30 cellular contexts compared by ENCODE assay signal in the genomic region with DNA sequence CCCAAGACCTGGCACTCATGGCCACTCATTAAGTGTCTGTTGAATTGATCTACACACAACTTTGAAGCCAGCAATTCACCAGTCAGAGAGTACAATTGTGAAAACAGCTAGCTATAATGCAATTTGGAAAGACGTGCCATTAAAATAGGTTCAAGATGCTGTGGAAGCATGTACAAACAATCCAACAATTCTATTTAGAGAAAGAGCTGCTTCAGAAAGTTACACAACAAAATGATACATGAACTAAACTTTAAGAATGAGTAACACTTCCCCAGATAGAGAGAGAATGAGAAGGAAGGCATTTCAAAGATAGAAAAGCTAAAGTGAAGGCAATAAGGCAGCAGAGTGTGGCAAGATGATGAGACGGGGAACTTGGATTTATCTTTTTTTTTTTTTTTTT.
DNase-seq lines count a peak whose midpoint lies in the region; ATAC-seq and TF ChIP-seq lines count a peak whose summit lies in the region.
"Had no signal": no experiment of that assay in that cellular context is flagged by ENCODE, and none has a peak within 500 bp of the region (broad histone marks: within the 10 kb centered on the region; RNA-seq: fewer than 3 reads in every experiment).

No MANE protein-coding gene starts in this region.

- H4K20me1 ChIP-seq in fibroblast of lung (ENCODE audit: control insufficient read depth, extremely low read depth, insufficient read depth, low read length) = no peaks in the 10 kb centered on the region

- H2AFZ ChIP-seq in fibroblast of lung (ENCODE audit: low read length) = no peak overlapping the region

- H3K27ac ChIP-seq in fibroblast of lung (ENCODE audit: insufficient read depth, low read length) (no peak overlapping the region), psoas muscle (no peak overlapping the region)
- no peak overlapping the region for H3K27ac ChIP-seq in CD4-positive, alpha-beta memory T cell (ENCODE audit: low read depth, low read length)
- H3K27ac ChIP-seq: foreskin keratinocyte, heart left ventricle, HL-60, sigmoid colon, testis had no signal

- H3K27me3 Mint-ChIP-seq in stimulated activated naive B cell treated with anti-CD40 and anti-IgM and Interleukin-4, amounts not matched to agents 10 μg/mL and 1 μg/mL and 100 μg/mL, for 72 hours = peaks cover 28 to 49% of the 10 kb centered on the region in 2 donors
- H3K27me3 Mint-ChIP-seq in CD4-positive, alpha-beta memory T cell = peaks cover 10 to 13% of the 10 kb centered on the region in 2 donors
- H3K27me3 Mint-ChIP-seq: progenitor cell of endocrine pancreas had no signal

- H3K36me3 Mint-ChIP-seq in stimulated activated naive B cell treated with anti-CD40 and anti-IgM and Interleukin-4, amounts not matched to agents 10 μg/mL and 1 μg/mL and 100 μg/mL, for 72 hours = no peaks in the 10 kb centered on the region
- no peaks in the 10 kb centered on the region for H3K36me3 Mint-ChIP-seq in CD4-positive, alpha-beta memory T cell
- H3K36me3 Mint-ChIP-seq: activated naive CD8-positive, alpha-beta T cell; memory B cell had no signal

- H3K79me2 ChIP-seq in fibroblast of lung (ENCODE audit: control insufficient read depth, insufficient read depth, low read length) = no peaks in the 10 kb centered on the region

- WGBS in psoas muscle, 3 donors = 78 to 84% (median 83%) methylated on average over 2 of the region's 2 CpGs

- H3K27me3 ChIP-seq in BJ (ENCODE audit: control insufficient read depth, insufficient read depth, low read length) = peaks cover 10% of the 10 kb centered on the region
- no peaks in the 10 kb centered on the region for H3K27me3 ChIP-seq in fibroblast of lung (ENCODE audit: control insufficient read depth, insufficient read depth, low read length)
- H3K27me3 ChIP-seq in psoas muscle (ENCODE audit: insufficient read depth in 3 of 3, low read length in 2 of 3) = peaks cover 0 to 7% (median 0%) of the 10 kb centered on the region in 3 donors
- H3K27me3 ChIP-seq in CD4-positive, alpha-beta memory T cell (ENCODE audit: insufficient read depth, low read length) = no peaks in the 10 kb centered on the region
- H3K27me3 ChIP-seq: heart left ventricle, sigmoid colon, testis had no signal

- no peaks in the 10 kb centered on the region for H3K9me3 Mint-ChIP-seq in stimulated activated naive B cell treated with anti-CD40 and anti-IgM and Interleukin-4, amounts not matched to agents 10 μg/mL and 1 μg/mL and 100 μg/mL, for 72 hours
- H3K9me3 Mint-ChIP-seq in CD4-positive, alpha-beta memory T cell = peaks cover 0 to 1% (median 0%) of the 10 kb centered on the region in 8 donors
- H3K9me3 Mint-ChIP-seq: central memory CD8-positive, alpha-beta T cell; memory B cell had no signal

- DNase-seq in BJ (ENCODE audit: low read depth) (peak; percentile 18), HS-5 (ENCODE audit: low read depth) (peak; percentile 25), fibroblast of lung (ENCODE audit: low read depth in 2 of 2) (peak in 1 of 2 donors; percentile 50), omental fat pad (ENCODE audit: low spot score) (no peak), psoas muscle (no peak), NCI-H1092 treated with DMSO at 0.1 percent for 48 hours (lab: John Stamatoyannopoulos, UW) (no peak)
- no peak for DNase-seq in stimulated activated naive B cell treated with anti-CD40 and anti-IgM and Interleukin-4, amounts not matched to agents 10 μg/mL and 1 μg/mL and 100 μg/mL, for 72 hours
- no peak for DNase-seq in CD4-positive, alpha-beta memory T cell
- DNase-seq: activated CD4-positive, alpha-beta T cell treated with anti-CD3 and anti-CD28 coated beads for 1 hour; activated CD8-positive, alpha-beta T cell treated with anti-CD3 and anti-CD28 coated beads, Interleukin-2, amount 10 ng/mL, durations not matched to agents 7 days and 5 days; activated T-cell treated with anti-CD3 and anti-CD28 coated beads for 4 hours; foreskin keratinocyte; GDM1; heart left ventricle; Kasumi-1; MV-4-11; NCI-H146; NCI-H446 treated with DMSO at 0.1 percent for 48 hours; NCI-H82; sigmoid colon; SK-N-SH; stimulated activated CD4-positive, alpha-beta T cell treated with anti-CD3 and anti-CD28 coated beads, Interleukin-15, amount 100 ng/mL, for 24 hours; stimulated activated naive CD4-positive, alpha-beta T cell treated with Interleukin-2 at 50 U/mL for 16 hours; T-helper 17 cell; testis had no signal

- no peaks in the 10 kb centered on the region for H3K9me3 ChIP-seq in fibroblast of lung (ENCODE audit: control insufficient read depth, insufficient read depth, low read depth, low read length)
- no peaks in the 10 kb centered on the region for H3K9me3 ChIP-seq in psoas muscle
- H3K9me3 ChIP-seq in CD4-positive, alpha-beta memory T cell (ENCODE audit: control insufficient read depth in 1 of 2, low read length in 2 of 2) = no peaks in the 10 kb centered on the region
- H3K9me3 ChIP-seq: heart left ventricle, sigmoid colon, SK-N-SH, testis had no signal

- POLR2A ChIA-PET in BJ (lab: Charles Lee) = interaction anchor here (0.5 to 0.6 kb wide), 2 partner anchors 73 to 81 kb away, joined by 3 read pairs; no protein-coding TSS in a partner anchor
- POLR2A ChIA-PET in CD4-positive, alpha-beta memory T cell (lab: Charles Lee; ENCODE audit: partially characterized antibody) = no interaction called here

- ATAC-seq in omental fat pad (ENCODE audit: low FRiP score) (peak; percentile 59), psoas muscle (no peak)
- ATAC-seq in stimulated activated naive B cell treated with anti-CD40 and anti-IgM and Interleukin-4, amounts not matched to agents 10 μg/mL and 1 μg/mL and 100 μg/mL, for 72 hours (replicated peaks) = no peak
- ATAC-seq: activated CD8-positive, alpha-beta T cell treated with anti-CD3 and anti-CD28 coated beads, Interleukin-2, amount 10 ng/mL, durations not matched to agents 7 days and 5 days; foreskin keratinocyte; heart left ventricle; T-helper 17 cell had no signal

- H3K4me1 ChIP-seq in fibroblast of lung (ENCODE audit: control insufficient read depth, extremely low read depth, insufficient read depth, low read length) (peaks cover 5% of the 10 kb centered on the region), psoas muscle (no peaks in the 10 kb centered on the region)
- no peaks in the 10 kb centered on the region for H3K4me1 ChIP-seq in CD4-positive, alpha-beta memory T cell (ENCODE audit: insufficient read depth, low read length)
- H3K4me1 ChIP-seq: foreskin keratinocyte, heart left ventricle, sigmoid colon, testis had no signal

- CTCF ChIA-PET in BJ (lab: Yijun Ruan, JAX) = no interaction called here
- CTCF ChIA-PET in CD4-positive, alpha-beta memory T cell (lab: Charles Lee; ENCODE audit: partially characterized antibody) = no interaction called here

- no peak overlapping the region for H3K9ac ChIP-seq in fibroblast of lung (ENCODE audit: insufficient read depth, low read length)
- H3K9ac ChIP-seq: SK-N-SH had no signal

- no peaks in the 10 kb centered on the region for H3K36me3 ChIP-seq in BJ (ENCODE audit: control insufficient read depth, insufficient read depth, low read length)
- no peaks in the 10 kb centered on the region for H3K36me3 ChIP-seq in fibroblast of lung (ENCODE audit: control insufficient read depth, insufficient read depth, low read length)
- no peaks in the 10 kb centered on the region for H3K36me3 ChIP-seq in psoas muscle (ENCODE audit: insufficient read depth in 1 of 2, low read depth in 1 of 2)
- no peaks in the 10 kb centered on the region for H3K36me3 ChIP-seq in CD4-positive, alpha-beta memory T cell (ENCODE audit: insufficient read depth, low read length)
- H3K36me3 ChIP-seq: heart left ventricle, sigmoid colon had no signal

- intact Hi-C loops in psoas muscle (cut with DNase I) = no loop called here
- intact Hi-C loops in CD4-positive, alpha-beta memory T cell (cut with micrococcal nuclease) = no loop called here

- H3K27ac Mint-ChIP-seq in stimulated activated naive B cell treated with anti-CD40 and anti-IgM and Interleukin-4, amounts not matched to agents 10 μg/mL and 1 μg/mL and 100 μg/mL, for 72 hours = no peak overlapping the region
- no peak overlapping the region for H3K27ac Mint-ChIP-seq in CD4-positive, alpha-beta memory T cell
- H3K27ac Mint-ChIP-seq: activated CD8-positive, alpha-beta T cell treated with anti-CD3 and anti-CD28 coated beads, Interleukin-2, amount 10 ng/mL, durations not matched to agents 7 days and 5 days; activated naive CD8-positive, alpha-beta T cell; memory B cell; progenitor cell of endocrine pancreas; T-helper 17 cell had no signal

- no peak overlapping the region for H3K4me3 Mint-ChIP-seq in stimulated activated naive B cell treated with anti-CD40 and anti-IgM and Interleukin-4, amounts not matched to agents 10 μg/mL and 1 μg/mL and 100 μg/mL, for 72 hours
- no peak overlapping the region for H3K4me3 Mint-ChIP-seq in CD4-positive, alpha-beta memory T cell
- H3K4me3 Mint-ChIP-seq: activated CD8-positive, alpha-beta T cell treated with anti-CD3 and anti-CD28 coated beads, Interleukin-2, amount 10 ng/mL, durations not matched to agents 7 days and 5 days; activated naive CD8-positive, alpha-beta T cell; central memory CD8-positive, alpha-beta T cell; memory B cell; T-helper 17 cell had no signal

- H3K4me3 ChIP-seq in BJ (ENCODE audit: low read depth, low read length) (no peak overlapping the region), fibroblast of lung (replicated peaks in 1 of 4; ENCODE audit: control extremely low read depth in 1 of 4, insufficient read depth in 1 of 4, low read depth in 3 of 4, low read length in 4 of 4) (no peak overlapping the region), psoas muscle (no peak overlapping the region)
- no peak overlapping the region for H3K4me3 ChIP-seq in CD4-positive, alpha-beta memory T cell (ENCODE audit: low read length in 2 of 2)
- H3K4me3 ChIP-seq: heart left ventricle, sigmoid colon, testis had no signal

- H3K4me1 Mint-ChIP-seq in stimulated activated naive B cell treated with anti-CD40 and anti-IgM and Interleukin-4, amounts not matched to agents 10 μg/mL and 1 μg/mL and 100 μg/mL, for 72 hours = peaks cover 3 to 13% of the 10 kb centered on the region in 2 donors
- H3K4me1 Mint-ChIP-seq in CD4-positive, alpha-beta memory T cell = no peaks in the 10 kb centered on the region
- H3K4me1 Mint-ChIP-seq: central memory CD8-positive, alpha-beta T cell; memory B cell; T-helper 17 cell had no signal

- peak overlapping the region; percentile 42 for H3K4me2 ChIP-seq in fibroblast of lung (ENCODE audit: extremely low read depth, insufficient read depth, low read length)
- H3K4me2 ChIP-seq: SK-N-SH had no signal

- TF ChIP-seq CTCF in BJ (IDR thresholded peaks at IDR 0.05; ENCODE audit: insufficient read depth, low read depth, low read length) (no peak), fibroblast of lung (conservative IDR thresholded peaks at IDR 0.05 in 1 of 2, IDR thresholded peaks at IDR 0.05 in 1 of 2; ENCODE audit: low read depth in 1 of 2, low read length in 2 of 2) (no peak), omental fat pad (IDR thresholded peaks at IDR 0.05) (no peak), psoas muscle (IDR thresholded peaks at IDR 0.05) (no peak)

Comparison
In these comparisons a context has a peak if more than half of its experiments do, and no peak if none do; other contexts are left out.
1. DNase-seq: peak in BJ (single experiment) and HS-5 (single experiment); none in omental fat pad (single experiment), stimulated activated naive B cell treated with anti-CD40 and anti-IgM and Interleukin-4, amounts not matched to agents 10 μg/mL and 1 μg/mL and 100 μg/mL, for 72 hours (single experiment), psoas muscle (0 of 2), CD4-positive, alpha-beta memory T cell (0 of 5) and NCI-H1092 treated with DMSO at 0.1 percent for 48 hours (single experiment).